13 cellular contexts compared by ENCODE assay signal in genomic region chr16:14509675-14510132, GRCh38.
DNase-seq lines count a peak whose midpoint lies in the region; ATAC-seq and TF ChIP-seq lines count a peak whose summit lies in the region.
"Had no signal": no experiment of that assay in that cellular context is flagged by ENCODE, and none has a peak within 500 bp of the region (broad histone marks: within the 10 kb centered on the region; RNA-seq: fewer than 3 reads in every experiment).

No MANE protein-coding gene starts in this region.

- intact Hi-C loops in left ventricle myocardium inferior (cut with micrococcal nuclease), result no loop called here
- intact Hi-C loops in heart left ventricle (cut with DNase I), result no loop called here
- intact Hi-C loops in esophagus muscularis mucosa (cut with DNase I), result no loop called here

- peak overlapping the region; percentile 2; the same call in 1 of the 2 replicates for H3K9ac ChIP-seq in iPS-20b (ENCODE audit: low read depth, low read length)
- peak overlapping the region; percentile 82 for H3K9ac ChIP-seq in smooth muscle cell (ENCODE audit: low read depth)

- H3K36me3 ChIP-seq in left ventricle myocardium inferior, result no peaks in the 10 kb centered on the region
- H3K36me3 ChIP-seq in heart left ventricle, result no peaks in the 10 kb centered on the region
- H3K36me3 ChIP-seq in iPS-20b (ENCODE audit: insufficient read depth, low read depth, low read length), result no peaks in the 10 kb centered on the region
- no peaks in the 10 kb centered on the region for H3K36me3 ChIP-seq in smooth muscle cell (ENCODE audit: low read depth)
- H3K36me3 ChIP-seq in esophagus muscularis mucosa, result no peaks in the 10 kb centered on the region

- TF ChIP-seq POLR2A in heart left ventricle (IDR thresholded peaks at IDR 0.05), result no peak
- no peak for TF ChIP-seq POLR2A in esophagus muscularis mucosa (IDR thresholded peaks at IDR 0.05; ENCODE audit: low read depth)

- H3K4me3 ChIP-seq in left ventricle myocardium inferior, result no peak overlapping the region
- no peak overlapping the region for H3K4me3 ChIP-seq in heart left ventricle
- no peak overlapping the region for H3K4me3 ChIP-seq in cardiac fibroblast (replicated peaks in 1 of 2; ENCODE audit: low read depth in 2 of 2, low read length in 2 of 2)
- H3K4me3 ChIP-seq in iPS-20b (ENCODE audit: low read length), result 0 out of 2 replicates have a peak overlapping the region, but pooled peaks have one; percentile 2
- no peak overlapping the region for H3K4me3 ChIP-seq in smooth muscle cell
- H3K4me3 ChIP-seq in esophagus muscularis mucosa, result no peak overlapping the region

- H3K79me2 ChIP-seq in smooth muscle cell (ENCODE audit: low read depth), result no peaks in the 10 kb centered on the region

- H3K27ac ChIP-seq in left ventricle myocardium inferior (replicated peaks) (peak overlapping the region; percentile 14), heart left ventricle (peak overlapping the region in 1 of 12 donors; percentile 23), iPS-20b (ENCODE audit: low read length) (no peak overlapping the region), smooth muscle cell (ENCODE audit: low read depth) (peak overlapping the region; percentile 97), esophagus muscularis mucosa (replicated peaks in 1 of 4) (no peak overlapping the region)

- ATAC-seq in heart left ventricle (no peak), GM18867 (IDR thresholded peaks at IDR 0.05; ENCODE audit: unreplicated experiment) (no peak)

- 82 to 89% (median 83%) methylated on average over 4 of the region's 4 CpGs for WGBS in heart left ventricle, 4 donors
- WGBS in smooth muscle cell (ENCODE audit: low lambda C conversion rate), result 47% methylated on average over 4 of the region's 4 CpGs
- 88% methylated on average over 4 of the region's 4 CpGs for WGBS in esophagus muscularis mucosa

- H2AFZ ChIP-seq in smooth muscle cell (ENCODE audit: low read depth), result no peak overlapping the region

- no peak for TF ChIP-seq EP300 in esophagus muscularis mucosa (IDR thresholded peaks at IDR 0.05)

- H4K20me1 ChIP-seq in smooth muscle cell (ENCODE audit: low read depth), result no peaks in the 10 kb centered on the region

- peaks cover 40% of the 10 kb centered on the region for H3K4me1 ChIP-seq in left ventricle myocardium inferior
- peaks cover 0 to 39% (median 13%) of the 10 kb centered on the region in 12 donors for H3K4me1 ChIP-seq in heart left ventricle
- H3K4me1 ChIP-seq in iPS-20b (ENCODE audit: insufficient read depth, low read length), result peaks cover 22% of the 10 kb centered on the region
- H3K4me1 ChIP-seq in smooth muscle cell (ENCODE audit: low read depth), result peaks cover 23% of the 10 kb centered on the region
- peaks cover 9 to 26% (median 24%) of the 10 kb centered on the region in 4 donors for H3K4me1 ChIP-seq in esophagus muscularis mucosa

- H3K27me3 ChIP-seq in left ventricle myocardium inferior (ENCODE audit: low read depth) (no peaks in the 10 kb centered on the region), heart left ventricle (no peaks in the 10 kb centered on the region), iPS-20b (ENCODE audit: insufficient read depth, low read length) (no peaks in the 10 kb centered on the region), smooth muscle cell (ENCODE audit: low read depth) (no peaks in the 10 kb centered on the region), esophagus muscularis mucosa (no peaks in the 10 kb centered on the region)

- DNase-seq in left ventricle myocardium inferior, result no peak
- no peak for DNase-seq in heart left ventricle
- DNase-seq in cardiac fibroblast (ENCODE audit: low read depth in 2 of 2), result peak; percentile 44 to 64
- no peak for DNase-seq in smooth muscle cell (lab: John Stamatoyannopoulos, UW; ENCODE audit: unreplicated experiment)
- no peak for DNase-seq in esophagus muscularis mucosa (ENCODE audit: extremely low spot score)
- no peak for DNase-seq in DMS153 (lab: John Stamatoyannopoulos, UW)
- DNase-seq: activated CD4-positive, alpha-beta T cell treated with anti-CD3 and anti-CD28 coated beads, Interleukin-2, amount 50 U/mL, for 4 hours; activated naive CD4-positive, alpha-beta T cell treated with anti-CD3 and anti-CD28 coated beads, Interleukin-2, amount 10 ng/mL, durations not matched to agents 7 days and 5 days; activated T-cell treated with anti-CD3 and anti-CD28 coated beads, Interleukin-2, amount 50 U/mL, for 1 hour; stimulated activated naive CD4-positive, alpha-beta T cell; SW 1271 had no signal

- H3F3A ChIP-seq in smooth muscle cell (ENCODE audit: low read depth), result peaks cover 21% of the 10 kb centered on the region

- peak overlapping the region; percentile 60 for H3K4me2 ChIP-seq in smooth muscle cell

- no peaks in the 10 kb centered on the region for H3K9me3 ChIP-seq in left ventricle myocardium inferior (replicated peaks)
- H3K9me3 ChIP-seq in heart left ventricle, result no peaks in the 10 kb centered on the region
- no peaks in the 10 kb centered on the region for H3K9me3 ChIP-seq in iPS-20b (ENCODE audit: insufficient read depth, low read depth, low read length)
- H3K9me3 ChIP-seq in smooth muscle cell (replicated peaks; ENCODE audit: low read depth), result no peaks in the 10 kb centered on the region
- H3K9me3 ChIP-seq in esophagus muscularis mucosa, result no peaks in the 10 kb centered on the region

- TF ChIP-seq CTCF in left ventricle myocardium inferior (IDR thresholded peaks at IDR 0.05; ENCODE audit: borderline replicate concordance) (no peak), heart left ventricle (IDR thresholded peaks at IDR 0.05) (no peak), cardiac fibroblast (IDR thresholded peaks at IDR 0.05; ENCODE audit: low read depth, low read length) (no peak), smooth muscle cell (IDR thresholded peaks at IDR 0.05; ENCODE audit: borderline replicate concordance, insufficient read depth, poor library complexity, severe bottlenecking) (no peak), esophagus muscularis mucosa (IDR thresholded peaks at IDR 0.05) (no peak)

Comparison
In these comparisons a context has a peak if more than half of its experiments do, and no peak if none do; other contexts are left out.
1. DNase-seq: peak in cardiac fibroblast (2 of 2); none in left ventricle myocardium inferior (single experiment), heart left ventricle (0 of 5), smooth muscle cell (single experiment), esophagus muscularis mucosa (single experiment) and DMS153 (single experiment).
2. H3K27ac ChIP-seq: peak in left ventricle myocardium inferior (single experiment) and smooth muscle cell (single experiment); none in iPS-20b (single experiment) and esophagus muscularis mucosa (0 of 4).